Comparison of ENCODE assay signal across 1 cellular context in the genomic region with DNA sequence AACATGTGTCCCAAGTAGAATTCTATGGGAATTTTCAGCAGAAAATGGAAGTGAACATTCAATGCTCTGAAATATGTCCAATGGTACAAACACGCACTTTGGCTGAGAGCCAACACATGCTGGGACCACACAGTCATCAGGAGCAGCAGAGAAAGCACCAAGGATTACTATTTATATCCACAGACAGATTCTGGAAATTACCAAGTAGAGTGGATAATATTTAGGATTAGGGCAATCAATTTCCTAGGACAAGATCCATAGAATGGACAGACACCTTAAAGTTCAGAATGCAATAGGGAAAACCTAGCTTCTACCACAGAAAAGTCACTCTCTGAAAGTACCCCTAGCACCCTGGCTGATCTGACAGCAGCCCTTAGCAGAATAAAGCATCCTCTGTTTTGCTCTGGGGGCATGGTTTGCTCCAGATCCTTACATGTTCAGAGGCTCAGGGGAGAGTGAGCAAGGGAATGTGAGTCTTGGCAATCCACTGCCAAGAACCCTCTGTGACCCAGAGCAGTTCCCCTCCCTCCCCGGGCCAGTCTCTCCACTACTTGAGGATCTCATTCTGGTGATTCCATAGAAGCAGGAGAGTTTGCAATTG.
TF ChIP-seq lines count a peak whose summit lies in the region.

No MANE protein-coding gene starts in this region.

TF ChIP-seq in IMR-90, 13 proteins besides CTCF, POLR2A, EP300 and RAD21:
- TF ChIP-seq CHD1 (IDR thresholded peaks at IDR 0.05; ENCODE audit: low read depth, low read length): no peak
- no peak for TF ChIP-seq MAZ (IDR thresholded peaks at IDR 0.05; ENCODE audit: borderline replicate concordance, low read depth, low read length)
- TF ChIP-seq, protein P1, sequence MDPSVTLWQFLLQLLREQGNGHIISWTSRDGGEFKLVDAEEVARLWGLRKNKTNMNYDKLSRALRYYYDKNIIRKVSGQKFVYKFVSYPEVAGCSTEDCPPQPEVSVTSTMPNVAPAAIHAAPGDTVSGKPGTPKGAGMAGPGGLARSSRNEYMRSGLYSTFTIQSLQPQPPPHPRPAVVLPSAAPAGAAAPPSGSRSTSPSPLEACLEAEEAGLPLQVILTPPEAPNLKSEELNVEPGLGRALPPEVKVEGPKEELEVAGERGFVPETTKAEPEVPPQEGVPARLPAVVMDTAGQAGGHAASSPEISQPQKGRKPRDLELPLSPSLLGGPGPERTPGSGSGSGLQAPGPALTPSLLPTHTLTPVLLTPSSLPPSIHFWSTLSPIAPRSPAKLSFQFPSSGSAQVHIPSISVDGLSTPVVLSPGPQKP (IDR thresholded peaks at IDR 0.05; ENCODE audit: borderline replicate concordance, low read depth, low read length): no peak
- no peak for TF ChIP-seq MAFK (IDR thresholded peaks at IDR 0.05; ENCODE audit: low read depth, low read length)
- TF ChIP-seq SMC3 (IDR thresholded peaks at IDR 0.05; ENCODE audit: low read depth, low read length): no peak
- TF ChIP-seq FOS (IDR thresholded peaks at IDR 0.05; ENCODE audit: low read depth, low read length): no peak
- no peak for TF ChIP-seq RFX5 (IDR thresholded peaks at IDR 0.05; ENCODE audit: low read depth, low read length)
- no peak for TF ChIP-seq CEBPB (IDR thresholded peaks at IDR 0.05; ENCODE audit: low read depth, low read length)
- no peak for TF ChIP-seq BHLHE40 (IDR thresholded peaks at IDR 0.05; ENCODE audit: low read depth, low read length)
